ENCODE assay signal across 16 cellular contexts in the genomic region with DNA sequence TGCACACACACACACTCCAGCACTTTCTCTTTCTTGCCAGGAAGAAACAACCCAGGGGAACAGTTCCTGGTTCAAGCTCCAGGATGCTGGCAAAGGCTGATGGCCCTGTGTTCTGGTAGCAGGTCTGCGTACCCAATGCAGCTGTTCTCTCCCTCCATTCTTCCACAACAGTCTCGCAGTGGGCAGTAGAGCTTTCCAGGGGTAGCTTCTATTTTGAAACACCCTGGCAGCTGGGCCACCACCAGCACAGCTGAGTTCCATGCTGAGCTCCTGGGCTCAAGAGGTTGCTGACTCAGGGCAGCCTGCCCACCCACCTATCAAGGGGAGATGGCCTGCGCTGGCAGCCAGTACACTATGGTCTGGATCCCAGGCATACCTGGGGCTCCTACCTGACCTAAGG. TPM values are rescaled to one million over a fixed set of nuclear protein-coding genes. Genes with fewer than 3 reads are reported as not detected.
DNase-seq lines count a peak whose midpoint lies in the region; ATAC-seq and TF ChIP-seq lines count a peak whose summit lies in the region.
"Had no signal": no experiment of that assay in that cellular context is flagged by ENCODE, and none has a peak within 500 bp of the region (broad histone marks: within the 10 kb centered on the region; RNA-seq: fewer than 3 reads in every experiment).

No MANE protein-coding gene starts in this region.

- peaks cover 10% of the 10 kb centered on the region for H3K36me3 ChIP-seq in PC-9 (ENCODE audit: low read depth)
- H3K36me3 ChIP-seq in esophagus muscularis mucosa: peaks cover 0 to 20% (median 7%) of the 10 kb centered on the region in 4 donors
- H3K36me3 ChIP-seq in psoas muscle (ENCODE audit: insufficient read depth in 1 of 2, low read depth in 1 of 2): peaks cover 0 to 14% of the 10 kb centered on the region in 2 donors

- no peak for DNase-seq in activated T-cell treated with anti-CD3 and anti-CD28 coated beads, Interleukin-2, amount 50 U/mL, for 72 hours
- DNase-seq in activated T-cell treated with anti-CD3 and anti-CD28 coated beads, Interleukin-2, amount 50 U/mL, for 48 hours: no peak
- DNase-seq in PC-9 (no peak), esophagus muscularis mucosa (ENCODE audit: extremely low spot score) (no peak), psoas muscle (peak; percentile 50 to 82), left colon (no peak), GM10266 (ENCODE audit: extremely low spot score) (no peak)
- DNase-seq: activated CD4-positive, alpha-beta T cell treated with anti-CD3 and anti-CD28 coated beads, Interleukin-2, amount 50 U/mL, for 1 hour; HFFc6; islet precursor cell; MM.1S; naive thymus-derived CD4-positive, alpha-beta T cell; NCI-H2081 treated with DMSO at 0.1 percent for 48 hours; RPMI8226 had no signal

- peaks cover 98% of the 10 kb centered on the region for H3K79me2 ChIP-seq in PC-9 (ENCODE audit: low read depth)

- no peak overlapping the region for H2AFZ ChIP-seq in PC-9

- no peaks in the 10 kb centered on the region for H3K27me3 Mint-ChIP-seq in activated T-cell treated with anti-CD3 and anti-CD28 coated beads, Interleukin-2, amount 50 U/mL, for 72 hours (ENCODE audit: low read depth)
- H3K27me3 Mint-ChIP-seq: naive thymus-derived CD4-positive, alpha-beta T cell had no signal

- H3K9me3 ChIP-seq in PC-9 (ENCODE audit: insufficient read depth, low read depth) (no peaks in the 10 kb centered on the region), esophagus muscularis mucosa (no peaks in the 10 kb centered on the region), psoas muscle (no peaks in the 10 kb centered on the region)

- peak overlapping the region in 1 of 2 donors; percentile 1 for H3K4me3 Mint-ChIP-seq in activated T-cell treated with anti-CD3 and anti-CD28 coated beads, Interleukin-2, amount 50 U/mL, for 72 hours
- H3K4me3 Mint-ChIP-seq: HFFc6 had no signal

- H3K4me1 ChIP-seq in PC-9 (replicated peaks; ENCODE audit: insufficient read depth) (peaks cover 62% of the 10 kb centered on the region), esophagus muscularis mucosa (peaks cover 74 to 87% (median 86%) of the 10 kb centered on the region in 4 donors), psoas muscle (peaks cover 82% of the 10 kb centered on the region)

- CTCF ChIA-PET in PC-9 (lab: Charles Lee): interaction anchor here (0.6 kb wide), 1 partner anchor 20 kb away, joined by 6 read pairs; no protein-coding TSS in a partner anchor

- H3K27me3 ChIP-seq in PC-9 (ENCODE audit: insufficient read depth, low read depth) (no peaks in the 10 kb centered on the region), esophagus muscularis mucosa (no peaks in the 10 kb centered on the region), psoas muscle (ENCODE audit: insufficient read depth in 3 of 3, low read length in 2 of 3) (no peaks in the 10 kb centered on the region)

- no peaks in the 10 kb centered on the region for H3K9me2 ChIP-seq in PC-9 (ENCODE audit: insufficient read depth)

- intact Hi-C loops in PC-9 (cut with micrococcal nuclease; ENCODE audit: unreplicated experiment): no loop called here
- intact Hi-C loops in esophagus muscularis mucosa (cut with DNase I): no loop called here
- intact Hi-C loops in psoas muscle (cut with DNase I): no loop called here
- intact Hi-C loops in left colon (cut with DNase I, micrococcal nuclease): no loop called here

- no peak for TF ChIP-seq EP300 in esophagus muscularis mucosa (IDR thresholded peaks at IDR 0.05)

- no peak for TF ChIP-seq POLR2A in esophagus muscularis mucosa (IDR thresholded peaks at IDR 0.05; ENCODE audit: low read depth)

- BruUV-seq in PC-9 (replicated peaks; lab: Mats Ljungman, UMichigan): no TSS peak

- H3K27ac ChIP-seq in PC-9 (peak overlapping the region; percentile 18; the same call in 1 of the 2 replicates), esophagus muscularis mucosa (replicated peaks in 1 of 4) (peak overlapping the region in 3 of 4 donors; percentile 28 to 100 (median 36)), psoas muscle (peak overlapping the region; percentile 99)

- peak overlapping the region; percentile 94 for H3K4me2 ChIP-seq in PC-9
- H3K4me2 ChIP-seq: smooth muscle cell had no signal

- H3K4me3 ChIP-seq in PC-9: no peak overlapping the region
- H3K4me3 ChIP-seq in esophagus muscularis mucosa: no peak overlapping the region
- H3K4me3 ChIP-seq in psoas muscle: peak overlapping the region; percentile 42
- H3K4me3 ChIP-seq: smooth muscle cell had no signal

- H3K4me1 Mint-ChIP-seq in activated T-cell treated with anti-CD3 and anti-CD28 coated beads, Interleukin-2, amount 50 U/mL, for 72 hours (ENCODE audit: low read depth): peaks cover 62% of the 10 kb centered on the region

- POLR2A ChIA-PET in PC-9 (lab: Charles Lee; ENCODE audit: unreplicated experiment): interaction anchor here (0.6 kb wide), 1 partner anchor 226 kb away, joined by 6 read pairs; a partner anchor contains a TSS

- ATAC-seq in activated T-cell treated with anti-CD3 and anti-CD28 coated beads, Interleukin-2, amount 50 U/mL, for 72 hours (replicated peaks in 1 of 2): no peak
- ATAC-seq in psoas muscle (peak; percentile 56 to 73 (median 63)), left colon (no peak), GM18867 (IDR thresholded peaks at IDR 0.05; ENCODE audit: unreplicated experiment) (no peak)
- ATAC-seq: naive thymus-derived CD4-positive, alpha-beta T cell had no signal

- no peaks in the 10 kb centered on the region for H3K9me3 Mint-ChIP-seq in activated T-cell treated with anti-CD3 and anti-CD28 coated beads, Interleukin-2, amount 50 U/mL, for 72 hours
- H3K9me3 Mint-ChIP-seq: HFFc6 had no signal

- TF ChIP-seq CTCF in PC-9 (conservative IDR thresholded peaks at IDR 0.05) (no peak), esophagus muscularis mucosa (IDR thresholded peaks at IDR 0.05) (no peak), psoas muscle (IDR thresholded peaks at IDR 0.05) (no peak), GM10266 (IDR thresholded peaks at IDR 0.05; ENCODE audit: control insufficient read depth, insufficient read depth, low read depth, missing control alignments) (no peak)

- H3K36me3 Mint-ChIP-seq in activated T-cell treated with anti-CD3 and anti-CD28 coated beads, Interleukin-2, amount 50 U/mL, for 72 hours (ENCODE audit: insufficient read depth in 2 of 2): peaks cover 2 to 9% of the 10 kb centered on the region in 2 donors

- peak overlapping the region; percentile 24 for H3K27ac Mint-ChIP-seq in activated T-cell treated with anti-CD3 and anti-CD28 coated beads, Interleukin-2, amount 50 U/mL, for 72 hours
- H3K27ac Mint-ChIP-seq: HFFc6 had no signal

- peaks cover 47% of the 10 kb centered on the region; the same call in 1 of the 2 replicates for H3F3A ChIP-seq in PC-9 (ENCODE audit: insufficient read depth, low read depth)

- peaks cover 85% of the 10 kb centered on the region for H4K20me1 ChIP-seq in PC-9 (ENCODE audit: insufficient read depth)

- 90% methylated on average over 2 of the region's 3 CpGs for WGBS in esophagus muscularis mucosa
- 26 to 41% (median 28%) methylated on average over 3 of the region's 3 CpGs for WGBS in psoas muscle, 3 donors

RNA-seq across cellular contexts. Expression of a gene that starts 4.7 kb away (rescaled TPM):
- 100 to 1,000 TPM; 252 to 258 TPM for total RNA-seq in activated T-cell treated with anti-CD3 and anti-CD28 coated beads, Interleukin-2, amount 50 U/mL, for 72 hours
- total RNA-seq in PC-9 (2021) (157 and 228 TPM in 2 replicates), esophagus muscularis mucosa (100 to 1,000 TPM; 113 to 125 (median 118) TPM), psoas muscle (100 to 1,000 TPM; 389 to 592 (median 473) TPM), left colon (100 to 1,000 TPM; 229 to 263 TPM)
- 100 to 1,000 TPM; 525 to 576 (median 529) TPM for polyA plus RNA-seq in psoas muscle

RNA-seq across cellular contexts. Expression of a gene that starts 31.7 kb away (rescaled TPM):
- total RNA-seq in activated T-cell treated with anti-CD3 and anti-CD28 coated beads, Interleukin-2, amount 50 U/mL, for 72 hours: 10 to 100 TPM; 21.8 to 22.8 TPM
- 24.4 and 45.0 TPM in 2 replicates for total RNA-seq in PC-9 (2021)
- total RNA-seq in esophagus muscularis mucosa: 10 to 100 TPM; 20.3 to 26.1 (median 22.2) TPM
- 10 to 100 TPM; 12.7 to 16.0 (median 13.4) TPM for total RNA-seq in psoas muscle
- polyA plus RNA-seq in psoas muscle: 10 to 100 TPM; 13.2 to 29.8 (median 22.9) TPM
- 10 to 100 TPM; 29.3 to 30.6 TPM for total RNA-seq in left colon

Comparison
In these comparisons a context has a peak if more than half of its experiments do, and no peak if none do; other contexts are left out.
1. ATAC-seq: peak in psoas muscle (4 of 4); none in activated T-cell treated with anti-CD3 and anti-CD28 coated beads, Interleukin-2, amount 50 U/mL, for 72 hours (0 of 2), left colon (single experiment) and GM18867 (single experiment).
2. DNase-seq: peak in psoas muscle (2 of 2); none in activated T-cell treated with anti-CD3 and anti-CD28 coated beads, Interleukin-2, amount 50 U/mL, for 72 hours (0 of 2), activated T-cell treated with anti-CD3 and anti-CD28 coated beads, Interleukin-2, amount 50 U/mL, for 48 hours (0 of 2), PC-9 (0 of 2), esophagus muscularis mucosa (single experiment), left colon (0 of 2) and GM10266 (single experiment).
3. H3K27ac ChIP-seq: peak in every context shown above with its lines; median percentile 99 in psoas muscle; 36 in esophagus muscularis mucosa; 18 in PC-9.